Comparison of ENCODE assay signal across 13 cellular contexts in the genomic region with DNA sequence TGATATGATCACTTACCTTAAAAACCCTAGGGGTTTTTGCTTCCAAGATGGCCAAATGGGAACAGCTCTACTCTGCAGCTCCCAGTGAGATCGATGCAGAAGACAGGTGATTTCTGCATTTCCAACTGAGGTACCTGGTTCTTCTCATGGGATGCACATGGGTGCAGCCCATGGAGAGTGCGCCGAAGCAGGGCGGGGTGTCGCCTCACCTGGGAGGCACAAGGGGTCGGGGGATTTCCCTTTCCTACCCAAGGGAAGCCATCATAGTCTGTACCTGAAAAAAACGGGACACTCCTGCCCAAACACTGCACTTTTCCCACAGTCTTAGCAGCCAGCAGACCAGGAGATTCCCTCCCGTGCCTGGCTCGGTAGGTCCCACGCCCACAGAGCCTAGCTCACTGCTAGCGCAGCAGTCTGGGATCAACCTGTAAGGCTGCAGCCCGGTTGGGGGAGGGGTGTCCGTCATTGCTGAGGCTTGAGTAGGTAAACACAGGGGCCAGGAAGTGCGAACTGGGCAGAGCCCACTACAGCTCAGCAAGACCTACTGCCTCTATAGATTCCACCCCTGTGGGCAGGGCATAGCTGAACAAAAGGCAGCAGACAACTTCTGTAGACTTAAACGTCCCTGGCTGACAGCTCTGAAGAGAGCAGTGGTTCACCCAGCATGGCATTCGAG.
"Had no signal": no experiment of that assay in that cellular context is flagged by ENCODE, and none has a peak within 500 bp of the region (broad histone marks: within the 10 kb centered on the region; RNA-seq: fewer than 3 reads in every experiment).

No MANE protein-coding gene starts in this region.

- H3K27ac ChIP-seq: body of pancreas, colonic mucosa, esophagus muscularis mucosa, uterus had no signal

- H3K36me3 ChIP-seq: colonic mucosa, esophagus muscularis mucosa, uterus had no signal

- H3K9me3 ChIP-seq: body of pancreas, colonic mucosa, esophagus muscularis mucosa, uterus had no signal

- ATAC-seq: body of pancreas, left colon, sciatic nerve had no signal

- DNase-seq: activated naive CD8-positive, alpha-beta T cell treated with anti-CD3 and anti-CD28 coated beads for 36 hours; amygdala; body of pancreas; caudate nucleus; colonic mucosa; hippocampal formation; left colon; midbrain; uterus had no signal

- FAIRE-seq: islet of Langerhans had no signal

- H3K4me1 ChIP-seq: body of pancreas, colonic mucosa, esophagus muscularis mucosa, uterus had no signal

- H3K27me3 ChIP-seq: body of pancreas, colonic mucosa, esophagus muscularis mucosa, uterus had no signal

- H3K4me3 ChIP-seq: body of pancreas, colonic mucosa, esophagus muscularis mucosa, lung, uterus had no signal
